8 cellular contexts compared by ENCODE assay signal in the genomic region with DNA sequence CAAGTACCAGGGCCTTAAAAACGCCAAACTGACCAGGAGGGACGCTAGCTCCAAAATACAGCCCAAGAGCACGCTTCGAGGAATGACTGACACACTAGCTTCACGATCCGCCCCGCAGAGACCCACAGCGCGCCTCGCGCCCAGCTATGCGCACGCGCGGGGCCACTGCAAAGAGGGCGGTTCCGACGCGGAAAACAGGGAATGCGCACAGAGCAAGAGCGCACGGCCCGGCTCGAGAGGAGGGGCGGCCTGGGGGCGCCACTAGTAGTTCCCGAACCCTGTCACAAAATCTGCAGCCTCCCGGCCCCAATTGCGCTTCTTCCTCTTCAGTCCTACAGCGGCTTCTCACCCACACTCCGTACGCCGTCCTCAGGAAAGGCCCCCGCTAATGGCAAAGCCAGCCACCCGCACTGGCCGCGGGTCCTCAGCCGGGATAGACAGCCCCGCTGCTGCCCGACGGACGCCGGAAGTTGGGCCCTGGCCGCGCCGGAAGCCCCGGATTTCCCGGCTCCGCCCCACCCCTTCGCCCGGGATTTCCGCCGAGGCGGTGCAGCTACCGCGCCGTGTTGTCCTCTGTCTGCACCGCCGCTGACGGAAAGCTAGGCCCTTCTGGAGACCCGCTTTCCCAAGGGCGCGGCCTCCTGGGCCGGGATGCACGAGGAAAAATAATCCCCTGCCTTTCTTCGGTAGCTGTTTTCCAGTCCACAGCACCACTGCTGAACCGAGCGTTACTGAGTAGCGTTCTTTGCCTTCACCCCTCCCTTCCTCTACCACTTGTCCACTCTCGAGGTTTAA. TPM values are rescaled to one million over a fixed set of nuclear protein-coding genes. Genes with fewer than 3 reads are reported as not detected.
DNase-seq lines count a peak whose midpoint lies in the region; ATAC-seq and TF ChIP-seq lines count a peak whose summit lies in the region.

A gene with protein sequence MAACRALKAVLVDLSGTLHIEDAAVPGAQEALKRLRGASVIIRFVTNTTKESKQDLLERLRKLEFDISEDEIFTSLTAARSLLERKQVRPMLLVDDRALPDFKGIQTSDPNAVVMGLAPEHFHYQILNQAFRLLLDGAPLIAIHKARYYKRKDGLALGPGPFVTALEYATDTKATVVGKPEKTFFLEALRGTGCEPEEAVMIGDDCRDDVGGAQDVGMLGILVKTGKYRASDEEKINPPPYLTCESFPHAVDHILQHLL (minus strand): TSS at position 472 of the 795 bp plus-strand sequence. CDS start 14,061 bp downstream, outside the sequence.

- H3K27ac Mint-ChIP-seq in activated T-cell treated with anti-CD3 and anti-CD28 coated beads, Interleukin-2, amount 50 U/mL, for 24 hours = peak within 1 kb of the TSS; percentile 98

- no peaks in the 10 kb centered on the region for H3K27me3 ChIP-seq in HUES64 (ENCODE audit: insufficient read depth, low read length)
- H3K27me3 ChIP-seq in esophagus (ENCODE audit: control insufficient read depth in 1 of 2, insufficient read depth in 2 of 2, low read length in 2 of 2) = no peaks in the 10 kb centered on the region
- no peaks in the 10 kb centered on the region for H3K27me3 ChIP-seq in muscle layer of colon (ENCODE audit: control insufficient read depth in 1 of 2, insufficient read depth in 2 of 2, low read length in 2 of 2)

- H3K9ac ChIP-seq in HUES64 (ENCODE audit: low read depth, low read length) (peak within 1 kb of the TSS; percentile 89), muscle layer of colon (ENCODE audit: low read length) (peak within 1 kb of the TSS; percentile 81)

- H3K36me3 Mint-ChIP-seq in activated T-cell treated with anti-CD3 and anti-CD28 coated beads, Interleukin-2, amount 50 U/mL, for 24 hours (ENCODE audit: low read depth) = peaks cover 65% of the 10 kb centered on the region

- WGBS in HUES64 = under 1% methylated on average over 70 of the region's 70 CpGs
- 0 to 1% methylated on average over 68 to 70 of the region's 70 CpGs for WGBS in esophagus, 2 donors

- peak within 1 kb of the TSS; percentile 86 for H3K27ac ChIP-seq in HUES64 (ENCODE audit: low read depth, low read length)
- peak within 1 kb of the TSS; percentile 90 to 96 for H3K27ac ChIP-seq in esophagus (ENCODE audit: low read depth in 2 of 2, low read length in 1 of 2)
- peak within 1 kb of the TSS; percentile 94 for H3K27ac ChIP-seq in muscle layer of colon (ENCODE audit: low read depth, low read length)

- peak within 1 kb of the TSS; percentile 91 for H3K4me3 Mint-ChIP-seq in activated T-cell treated with anti-CD3 and anti-CD28 coated beads, Interleukin-2, amount 50 U/mL, for 24 hours

- H3K36me3 ChIP-seq in HUES64 (ENCODE audit: insufficient read depth, low read length) = peaks cover 19% of the 10 kb centered on the region
- H3K36me3 ChIP-seq in esophagus (ENCODE audit: control insufficient read depth in 2 of 2, insufficient read depth in 2 of 2, low read length in 1 of 2) = no peaks in the 10 kb centered on the region
- H3K36me3 ChIP-seq in muscle layer of colon (ENCODE audit: insufficient read depth, low read length) = peaks cover 11% of the 10 kb centered on the region

- H3K9me3 ChIP-seq in HUES64 (ENCODE audit: insufficient read depth, low read depth, low read length) (no peaks in the 10 kb centered on the region), esophagus (ENCODE audit: control insufficient read depth in 2 of 2, insufficient read depth in 1 of 2, low read depth in 1 of 2, low read length in 1 of 2) (no peaks in the 10 kb centered on the region), muscle layer of colon (ENCODE audit: low read length) (no peaks in the 10 kb centered on the region)

- H3K9me3 Mint-ChIP-seq in activated T-cell treated with anti-CD3 and anti-CD28 coated beads, Interleukin-2, amount 50 U/mL, for 24 hours = no peaks in the 10 kb centered on the region

- H3K4me1 Mint-ChIP-seq in activated T-cell treated with anti-CD3 and anti-CD28 coated beads, Interleukin-2, amount 50 U/mL, for 24 hours (ENCODE audit: low read depth) = peaks cover 53% of the 10 kb centered on the region

- peak; percentile 91 for ATAC-seq in GM21447 (IDR thresholded peaks at IDR 0.05; ENCODE audit: unreplicated experiment)

- H3K27me3 Mint-ChIP-seq in activated T-cell treated with anti-CD3 and anti-CD28 coated beads, Interleukin-2, amount 50 U/mL, for 24 hours = no peaks in the 10 kb centered on the region

- peak within 1 kb of the TSS; percentile 79 for H3K4me3 ChIP-seq in HUES64 (ENCODE audit: low read length)
- peak within 1 kb of the TSS; percentile 77 to 91 for H3K4me3 ChIP-seq in esophagus (ENCODE audit: low read depth in 1 of 2, low read length in 2 of 2)
- H3K4me3 ChIP-seq in muscle layer of colon (ENCODE audit: low read depth in 1 of 2, low read length in 2 of 2) = peak within 1 kb of the TSS; percentile 79 to 97

- H3K4me1 ChIP-seq in HUES64 (ENCODE audit: insufficient read depth, low read length) (peaks cover 12% of the 10 kb centered on the region; the same call in 1 of the 2 replicates), esophagus (ENCODE audit: control insufficient read depth in 2 of 2, insufficient read depth in 2 of 2, low read length in 1 of 2) (peaks cover 0 to 4% of the 10 kb centered on the region in 2 donors), muscle layer of colon (ENCODE audit: insufficient read depth, low read length) (peaks cover 18% of the 10 kb centered on the region)

- DNase-seq in DMS 273 treated with DMSO at 0.1 percent for 48 hours (lab: John Stamatoyannopoulos, UW) = peak; percentile 53
- DNase-seq in activated T-cell treated with anti-CD3 and anti-CD28 coated beads, Interleukin-2, amount 50 U/mL, for 24 hours = peak; percentile 92
- peak; percentile 70 for DNase-seq in stimulated activated CD8-positive, alpha-beta memory T cell treated with anti-CD3 and anti-CD28 coated beads, Interleukin-7, amount 100 ng/mL, for 24 hours (ENCODE audit: low read depth)

TF ChIP-seq in PFSK-1, 5 proteins besides CTCF, POLR2A, EP300 and RAD21:
- TF ChIP-seq REST (IDR thresholded peaks at IDR 0.05; ENCODE audit: insufficient read depth in 1 of 2, low read depth in 2 of 2, low read length in 2 of 2) = 0 out of 4 replicates have a peak, but pooled peaks of 1 of the 2 experiments have one; percentile 46
- TF ChIP-seq POLR2AphosphoS5 (IDR thresholded peaks at IDR 0.05; ENCODE audit: low read depth, low read length) = peak; percentile 98
- peak; percentile 18 for TF ChIP-seq FOXP2 (optimal IDR thresholded peaks at IDR 0.05; ENCODE audit: borderline replicate concordance, extremely low read depth, extremely low read length, insufficient read depth)
- peak; percentile 72 for TF ChIP-seq TAF1 (IDR thresholded peaks at IDR 0.05; ENCODE audit: borderline replicate concordance, insufficient read depth, low read length)
- no peak; the same call in 1 of the 2 replicates for TF ChIP-seq SIN3A (IDR thresholded peaks at IDR 0.05; ENCODE audit: borderline replicate concordance, insufficient read depth, low read length)

RNA-seq across cellular contexts. Expression of the gene that starts here (rescaled TPM):
- polyA plus RNA-seq in HUES64 (2013, experiment 1 of 2) = 33.8 TPM
- 37.7 TPM for polyA plus RNA-seq in HUES64 (2013, experiment 2 of 2)
- polyA plus RNA-seq in PFSK-1 (2012; ENCODE audit: insufficient read length, low read depth) = 18.2 TPM
- polyA plus RNA-seq in esophagus = 10 to 100 TPM; 13.1 to 13.9 TPM

Comparison
In these comparisons a context has a peak if more than half of its experiments do, and no peak if none do; other contexts are left out.
1. Peak in every context shown above with its lines: DNase-seq, ATAC-seq, H3K4me3 ChIP-seq and H3K27ac ChIP-seq.